Comparison of ENCODE assay signal across 19 cellular contexts in genomic region chr7:3010161-3010560, GRCh38. TPM values are rescaled to one million over a fixed set of nuclear protein-coding genes. Genes with fewer than 3 reads are reported as not detected.
DNase-seq lines count a peak whose midpoint lies in the region; ATAC-seq and TF ChIP-seq lines count a peak whose summit lies in the region.
"Had no signal": no experiment of that assay in that cellular context is flagged by ENCODE, and none has a peak within 500 bp of the region (broad histone marks: within the 10 kb centered on the region; RNA-seq: fewer than 3 reads in every experiment).

No MANE protein-coding gene starts in this region.

- peak overlapping the region; percentile 82 for H3K27ac Mint-ChIP-seq in activated naive CD4-positive, alpha-beta T cell treated with anti-CD3 and anti-CD28 coated beads for 36 hours
- H3K27ac Mint-ChIP-seq in T-helper 1 cell treated with Interleukin-12 subunit alpha and Interleukin-12 subunit beta and Interleukin-4 antibody, amounts not matched to agents 30 μg/mL and 1 μg/mL, for 36 hours = peak overlapping the region; percentile 2
- peak overlapping the region; percentile 34 for H3K27ac Mint-ChIP-seq in activated naive CD8-positive, alpha-beta T cell treated with anti-CD3 and anti-CD28 coated beads, Interleukin-2, amount 50 U/mL, for 24 hours
- peak overlapping the region; percentile 46 for H3K27ac Mint-ChIP-seq in stimulated activated memory B cell treated with anti-CD40 and anti-IgM and Interleukin-4, amounts not matched to agents 10 μg/mL and 1 μg/mL and 100 μg/mL, for 72 hours
- no peak overlapping the region for H3K27ac Mint-ChIP-seq in MCF 10A (ENCODE audit: low read depth, unreplicated experiment)
- H3K27ac Mint-ChIP-seq: neural progenitor cell; progenitor cell of endocrine pancreas; T-helper 2 cell treated with Interferon-gamma antibody and Interleukin-4, amounts not matched to agents 5 μg/mL and 100 μg/mL, for 36 hours had no signal

- peaks cover 75% of the 10 kb centered on the region for H3K4me1 Mint-ChIP-seq in activated naive CD4-positive, alpha-beta T cell treated with anti-CD3 and anti-CD28 coated beads for 36 hours (ENCODE audit: low read depth)
- H3K4me1 Mint-ChIP-seq in T-helper 1 cell treated with Interleukin-12 subunit alpha and Interleukin-12 subunit beta and Interleukin-4 antibody, amounts not matched to agents 30 μg/mL and 1 μg/mL, for 36 hours (ENCODE audit: low read depth) = peaks cover 43% of the 10 kb centered on the region
- H3K4me1 Mint-ChIP-seq in activated naive CD8-positive, alpha-beta T cell treated with anti-CD3 and anti-CD28 coated beads, Interleukin-2, amount 50 U/mL, for 24 hours = peaks cover 54% of the 10 kb centered on the region
- peaks cover 81% of the 10 kb centered on the region for H3K4me1 Mint-ChIP-seq in stimulated activated memory B cell treated with anti-CD40 and anti-IgM and Interleukin-4, amounts not matched to agents 10 μg/mL and 1 μg/mL and 100 μg/mL, for 72 hours
- H3K4me1 Mint-ChIP-seq in MCF 10A (ENCODE audit: insufficient read depth, unreplicated experiment) = no peaks in the 10 kb centered on the region

- ATAC-seq in activated naive CD8-positive, alpha-beta T cell treated with anti-CD3 and anti-CD28 coated beads, Interleukin-2, amount 50 U/mL, for 24 hours = no peak
- ATAC-seq in stimulated activated memory B cell treated with anti-CD40 and anti-IgM and Interleukin-4, amounts not matched to agents 10 μg/mL and 1 μg/mL and 100 μg/mL, for 72 hours = no peak
- ATAC-seq in left cardiac atrium = no peak
- ATAC-seq: body of pancreas had no signal

- H3K27me3 Mint-ChIP-seq in activated naive CD4-positive, alpha-beta T cell treated with anti-CD3 and anti-CD28 coated beads for 36 hours (ENCODE audit: low read depth) = no peaks in the 10 kb centered on the region
- H3K27me3 Mint-ChIP-seq in T-helper 1 cell treated with Interleukin-12 subunit alpha and Interleukin-12 subunit beta and Interleukin-4 antibody, amounts not matched to agents 30 μg/mL and 1 μg/mL, for 36 hours (ENCODE audit: low read depth) = no peaks in the 10 kb centered on the region
- H3K27me3 Mint-ChIP-seq in activated naive CD8-positive, alpha-beta T cell treated with anti-CD3 and anti-CD28 coated beads, Interleukin-2, amount 50 U/mL, for 24 hours = no peaks in the 10 kb centered on the region
- no peaks in the 10 kb centered on the region for H3K27me3 Mint-ChIP-seq in stimulated activated memory B cell treated with anti-CD40 and anti-IgM and Interleukin-4, amounts not matched to agents 10 μg/mL and 1 μg/mL and 100 μg/mL, for 72 hours
- no peaks in the 10 kb centered on the region for H3K27me3 Mint-ChIP-seq in MCF 10A (ENCODE audit: insufficient read depth, unreplicated experiment)

- peaks cover 55% of the 10 kb centered on the region for H3K36me3 Mint-ChIP-seq in activated naive CD4-positive, alpha-beta T cell treated with anti-CD3 and anti-CD28 coated beads for 36 hours (ENCODE audit: low read depth)
- peaks cover 37% of the 10 kb centered on the region for H3K36me3 Mint-ChIP-seq in T-helper 1 cell treated with Interleukin-12 subunit alpha and Interleukin-12 subunit beta and Interleukin-4 antibody, amounts not matched to agents 30 μg/mL and 1 μg/mL, for 36 hours (ENCODE audit: low read depth)
- H3K36me3 Mint-ChIP-seq in activated naive CD8-positive, alpha-beta T cell treated with anti-CD3 and anti-CD28 coated beads, Interleukin-2, amount 50 U/mL, for 24 hours (ENCODE audit: low read depth) = peaks cover 46% of the 10 kb centered on the region
- peaks cover 83% of the 10 kb centered on the region for H3K36me3 Mint-ChIP-seq in stimulated activated memory B cell treated with anti-CD40 and anti-IgM and Interleukin-4, amounts not matched to agents 10 μg/mL and 1 μg/mL and 100 μg/mL, for 72 hours
- H3K36me3 Mint-ChIP-seq in MCF 10A (ENCODE audit: insufficient read depth, unreplicated experiment) = no peaks in the 10 kb centered on the region
- H3K36me3 Mint-ChIP-seq: neural progenitor cell had no signal

- no peak for TF ChIP-seq CTCF in MCF 10A (IDR thresholded peaks at IDR 0.05; ENCODE audit: unreplicated experiment)

- H3K9me3 Mint-ChIP-seq in activated naive CD4-positive, alpha-beta T cell treated with anti-CD3 and anti-CD28 coated beads for 36 hours = peaks cover 4% of the 10 kb centered on the region
- H3K9me3 Mint-ChIP-seq in T-helper 1 cell treated with Interleukin-12 subunit alpha and Interleukin-12 subunit beta and Interleukin-4 antibody, amounts not matched to agents 30 μg/mL and 1 μg/mL, for 36 hours = no peaks in the 10 kb centered on the region
- H3K9me3 Mint-ChIP-seq in activated naive CD8-positive, alpha-beta T cell treated with anti-CD3 and anti-CD28 coated beads, Interleukin-2, amount 50 U/mL, for 24 hours = no peaks in the 10 kb centered on the region
- peaks cover 6% of the 10 kb centered on the region for H3K9me3 Mint-ChIP-seq in stimulated activated memory B cell treated with anti-CD40 and anti-IgM and Interleukin-4, amounts not matched to agents 10 μg/mL and 1 μg/mL and 100 μg/mL, for 72 hours
- H3K9me3 Mint-ChIP-seq in MCF 10A (ENCODE audit: unreplicated experiment) = no peaks in the 10 kb centered on the region
- H3K9me3 Mint-ChIP-seq: T-helper 2 cell treated with Interferon-gamma antibody and Interleukin-4, amounts not matched to agents 5 μg/mL and 100 μg/mL, for 36 hours had no signal

- DNase-seq in activated naive CD4-positive, alpha-beta T cell treated with anti-CD3 and anti-CD28 coated beads for 36 hours = no peak
- no peak for DNase-seq in activated naive CD4-positive, alpha-beta T cell treated with anti-CD3 and anti-CD28 coated beads, Interleukin-2, amount 50 U/mL, for 16 hours
- no peak for DNase-seq in activated naive CD8-positive, alpha-beta T cell treated with anti-CD3 and anti-CD28 coated beads, Interleukin-2, amount 50 U/mL, for 24 hours
- DNase-seq in HT-29 (ENCODE audit: low spot score) = no peak
- DNase-seq in MCF 10A (ENCODE audit: unreplicated experiment) = no peak
- no peak for DNase-seq in left cardiac atrium
- DNase-seq: body of pancreas, C1 segment of cervical spinal cord, foreskin fibroblast, hippocampal formation, IMR-90, NCI-H1436, sigmoid colon, testis had no signal

- POLR2A ChIA-PET in MCF 10A (lab: Yijun Ruan, JAX) = interaction anchor here (1.7 kb wide), 1 partner anchor 9 kb away, joined by 3 read pairs; no protein-coding TSS in a partner anchor

- H3K4me3 Mint-ChIP-seq in activated naive CD4-positive, alpha-beta T cell treated with anti-CD3 and anti-CD28 coated beads for 36 hours = no peak overlapping the region
- H3K4me3 Mint-ChIP-seq in T-helper 1 cell treated with Interleukin-12 subunit alpha and Interleukin-12 subunit beta and Interleukin-4 antibody, amounts not matched to agents 30 μg/mL and 1 μg/mL, for 36 hours = peak overlapping the region; percentile 40
- peak overlapping the region; percentile 9 for H3K4me3 Mint-ChIP-seq in activated naive CD8-positive, alpha-beta T cell treated with anti-CD3 and anti-CD28 coated beads, Interleukin-2, amount 50 U/mL, for 24 hours
- no peak overlapping the region for H3K4me3 Mint-ChIP-seq in stimulated activated memory B cell treated with anti-CD40 and anti-IgM and Interleukin-4, amounts not matched to agents 10 μg/mL and 1 μg/mL and 100 μg/mL, for 72 hours
- H3K4me3 Mint-ChIP-seq in MCF 10A (ENCODE audit: unreplicated experiment) = no peak overlapping the region
- H3K4me3 Mint-ChIP-seq: neural progenitor cell; T-helper 2 cell treated with Interferon-gamma antibody and Interleukin-4, amounts not matched to agents 5 μg/mL and 100 μg/mL, for 36 hours had no signal

- CTCF ChIA-PET in activated naive CD4-positive, alpha-beta T cell treated with anti-CD3 and anti-CD28 coated beads for 36 hours (lab: Charles Lee) = interaction anchor here (1.3 to 1.8 kb wide), 2 partner anchors 9 to 11 kb away, joined by 6 to 7 read pairs; no protein-coding TSS in a partner anchor
- CTCF ChIA-PET in MCF 10A (lab: Yijun Ruan, JAX) = no interaction called here

- no TSS peak for BruUV-seq in MCF 10A (replicated peaks; lab: Mats Ljungman, UMichigan)

- intact Hi-C loops in activated naive CD4-positive, alpha-beta T cell treated with anti-CD3 and anti-CD28 coated beads for 36 hours (cut with micrococcal nuclease) = no loop called here
- intact Hi-C loops in MCF 10A (cut with micrococcal nuclease) (no loop called here), left cardiac atrium (cut with DNase I) (no loop called here)

RNA-seq across cellular contexts. Expression of gene CARD11, which starts 33.5 kb away (rescaled TPM):
- total RNA-seq in activated naive CD4-positive, alpha-beta T cell treated with anti-CD3 and anti-CD28 coated beads for 36 hours = 100 to 1,000 TPM in 1 of 2 experiments, 10 to 100 TPM in 1; 99.4 to 105 TPM
- not detected in 2 replicates for total RNA-seq in HT-29 (2014; rRNA removed; shearing (Covaris generic))
- total RNA-seq in MCF 10A (2022) (not detected in 2 replicates), left cardiac atrium (1 to 10 TPM in 1 of 2 donors, under 1 TPM in 1; 0.42 to 1.3 TPM)

Comparison
In these comparisons a context has a peak if more than half of its experiments do, and no peak if none do; other contexts are left out.
1. H3K4me3 Mint-ChIP-seq: peak in T-helper 1 cell treated with Interleukin-12 subunit alpha and Interleukin-12 subunit beta and Interleukin-4 antibody, amounts not matched to agents 30 μg/mL and 1 μg/mL, for 36 hours (single experiment) and activated naive CD8-positive, alpha-beta T cell treated with anti-CD3 and anti-CD28 coated beads, Interleukin-2, amount 50 U/mL, for 24 hours (single experiment); none in activated naive CD4-positive, alpha-beta T cell treated with anti-CD3 and anti-CD28 coated beads for 36 hours (single experiment), stimulated activated memory B cell treated with anti-CD40 and anti-IgM and Interleukin-4, amounts not matched to agents 10 μg/mL and 1 μg/mL and 100 μg/mL, for 72 hours (single experiment) and MCF 10A (single experiment).
2. RNA of gene CARD11, which starts 33.5 kb away (total RNA-seq): 99.4 to 105 TPM in activated naive CD4-positive, alpha-beta T cell treated with anti-CD3 and anti-CD28 coated beads for 36 hours; 0.42 to 1.3 TPM in left cardiac atrium, not detected in MCF 10A and not detected in HT-29; every median in the first group is over 10 times any median in the second.